21 cellular contexts compared by ENCODE assay signal in the genomic region with DNA sequence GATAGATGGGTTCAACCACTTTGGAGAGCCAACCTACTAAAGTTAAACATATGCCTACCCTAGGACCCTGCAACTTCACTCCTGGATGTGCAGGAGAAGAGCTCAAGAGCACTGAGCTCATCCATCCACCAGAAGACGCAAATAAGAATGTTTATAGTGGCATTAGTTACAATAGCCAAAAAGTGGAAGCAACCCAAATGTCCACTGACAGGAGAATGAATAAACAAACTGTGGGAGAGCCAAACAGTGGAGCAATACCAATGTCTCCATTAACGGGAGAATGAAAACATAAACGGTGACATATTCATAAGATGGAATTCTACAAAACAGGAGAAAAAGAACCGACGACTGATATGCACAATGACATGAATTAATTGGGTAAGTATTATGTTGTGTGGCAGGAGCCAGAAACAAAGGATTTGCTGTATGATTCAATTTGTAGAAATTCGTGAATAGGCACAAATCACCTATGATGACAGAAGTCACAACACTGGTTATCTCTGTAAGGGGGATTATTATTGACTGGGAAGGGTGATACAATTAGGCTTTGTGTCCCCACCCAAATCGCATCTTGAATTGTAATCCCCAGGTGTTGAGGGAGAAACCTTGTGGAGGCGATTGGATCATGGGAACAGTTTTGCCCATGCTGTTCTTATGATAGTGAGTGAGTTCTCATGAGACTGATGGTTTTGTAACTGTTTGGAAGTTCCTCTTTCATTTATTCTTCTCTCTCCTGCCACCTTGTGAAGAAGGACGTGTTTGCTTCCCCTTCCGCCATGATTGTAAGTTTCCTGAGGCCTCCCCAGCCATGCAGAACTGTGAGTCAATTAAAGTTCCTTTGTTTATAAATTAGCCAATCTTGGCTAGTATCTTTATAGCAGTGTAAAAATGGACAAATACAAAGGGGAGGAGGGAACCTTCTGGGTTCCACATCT. TPM values are rescaled to one million over a fixed set of nuclear protein-coding genes. Genes with fewer than 3 reads are reported as not detected.
DNase-seq lines count a peak whose midpoint lies in the region; ATAC-seq and TF ChIP-seq lines count a peak whose summit lies in the region.
"Had no signal": no experiment of that assay in that cellular context is flagged by ENCODE, and none has a peak within 500 bp of the region (broad histone marks: within the 10 kb centered on the region; RNA-seq: fewer than 3 reads in every experiment).

No MANE protein-coding gene starts in this region.

- H3K4me1 Mint-ChIP-seq in activated CD4-positive, alpha-beta T cell treated with anti-CD3 and anti-CD28 coated beads, Interleukin-2, amount 10 ng/mL, durations not matched to agents 7 days and 5 days = peaks cover 32% of the 10 kb centered on the region
- H3K4me1 Mint-ChIP-seq in activated CD4-positive, alpha-beta T cell treated with anti-CD3 and anti-CD28 coated beads, Interleukin-2, amount 10 ng/mL, durations not matched to agents 24 days and 14 days = peaks cover 32% of the 10 kb centered on the region
- peaks cover 18% of the 10 kb centered on the region for H3K4me1 Mint-ChIP-seq in type B pancreatic cell (ENCODE audit: unreplicated experiment)
- peaks cover 7% of the 10 kb centered on the region for H3K4me1 Mint-ChIP-seq in progenitor cell of endocrine pancreas (ENCODE audit: low read depth)

- no peaks in the 10 kb centered on the region for H3K27me3 Mint-ChIP-seq in activated CD4-positive, alpha-beta T cell treated with anti-CD3 and anti-CD28 coated beads, Interleukin-2, amount 10 ng/mL, durations not matched to agents 7 days and 5 days
- peaks cover 3% of the 10 kb centered on the region for H3K27me3 Mint-ChIP-seq in activated CD4-positive, alpha-beta T cell treated with anti-CD3 and anti-CD28 coated beads, Interleukin-2, amount 10 ng/mL, durations not matched to agents 24 days and 14 days
- H3K27me3 Mint-ChIP-seq in type B pancreatic cell = no peaks in the 10 kb centered on the region
- H3K27me3 Mint-ChIP-seq in progenitor cell of endocrine pancreas = peaks cover 10% of the 10 kb centered on the region
- H3K27me3 Mint-ChIP-seq: IgD-negative memory B cell had no signal

- DNase-seq in activated CD4-positive, alpha-beta T cell treated with anti-CD3 and anti-CD28 coated beads, Interleukin-2, amount 10 ng/mL, durations not matched to agents 7 days and 5 days = no peak
- DNase-seq in activated CD4-positive, alpha-beta T cell treated with anti-CD3 and anti-CD28 coated beads, Interleukin-2, amount 10 ng/mL, durations not matched to agents 24 days and 14 days = no peak
- DNase-seq in OCI-M1 (lab: John Stamatoyannopoulos, UW) (peak; percentile 64), fibroblast of the aortic adventitia (ENCODE audit: low read depth) (peak; percentile 18), type B pancreatic cell (ENCODE audit: extremely low spot score, unreplicated experiment) (no peak), GOT3 (lab: John Stamatoyannopoulos, UW) (no peak), progenitor cell of endocrine pancreas (ENCODE audit: low spot score, unreplicated experiment) (no peak)
- DNase-seq: ACHN; activated CD8-positive, alpha-beta memory T cell treated with anti-CD3 and anti-CD28 coated beads, Interleukin-2, amount 10 ng/mL, durations not matched to agents 7 days and 5 days; activated gamma-delta T cell treated with Interleukin-2 at 50 U/mL for 16 hours; COR-L47; islet precursor cell; mammary epithelial cell; NCI-H1694; NCI-H446 treated with DMSO at 0.1 percent for 48 hours; stimulated activated naive CD8-positive, alpha-beta T cell treated with anti-CD3 and anti-CD28 coated beads, Interleukin-15, Interleukin-2, amounts not matched to agents 100 U/mL and 50 U/mL, for 24 hours had no signal

- ATAC-seq in GM21390 (IDR thresholded peaks at IDR 0.05; ENCODE audit: unreplicated experiment) = no peak
- ATAC-seq: activated CD8-positive, alpha-beta memory T cell treated with anti-CD3 and anti-CD28 coated beads, Interleukin-2, amount 10 ng/mL, durations not matched to agents 7 days and 5 days; heart left ventricle; stimulated activated naive CD8-positive, alpha-beta T cell treated with anti-CD3 and anti-CD28 coated beads, Interleukin-15, Interleukin-2, amounts not matched to agents 100 U/mL and 50 U/mL, for 24 hours had no signal

- H3K4me3 Mint-ChIP-seq in activated CD4-positive, alpha-beta T cell treated with anti-CD3 and anti-CD28 coated beads, Interleukin-2, amount 10 ng/mL, durations not matched to agents 7 days and 5 days = no peak overlapping the region
- H3K4me3 Mint-ChIP-seq in activated CD4-positive, alpha-beta T cell treated with anti-CD3 and anti-CD28 coated beads, Interleukin-2, amount 10 ng/mL, durations not matched to agents 24 days and 14 days = no peak overlapping the region
- H3K4me3 Mint-ChIP-seq in type B pancreatic cell (no peak overlapping the region), progenitor cell of endocrine pancreas (ENCODE audit: low read depth) (no peak overlapping the region)
- H3K4me3 Mint-ChIP-seq: activated CD8-positive, alpha-beta memory T cell treated with anti-CD3 and anti-CD28 coated beads, Interleukin-2, amount 10 ng/mL, durations not matched to agents 7 days and 5 days; IgD-negative memory B cell; neural progenitor cell had no signal

- H3K36me3 Mint-ChIP-seq in activated CD4-positive, alpha-beta T cell treated with anti-CD3 and anti-CD28 coated beads, Interleukin-2, amount 10 ng/mL, durations not matched to agents 7 days and 5 days (ENCODE audit: low read depth) = peaks cover 5% of the 10 kb centered on the region
- peaks cover 1% of the 10 kb centered on the region for H3K36me3 Mint-ChIP-seq in activated CD4-positive, alpha-beta T cell treated with anti-CD3 and anti-CD28 coated beads, Interleukin-2, amount 10 ng/mL, durations not matched to agents 24 days and 14 days (ENCODE audit: low read depth)
- H3K36me3 Mint-ChIP-seq in type B pancreatic cell (no peaks in the 10 kb centered on the region), progenitor cell of endocrine pancreas (ENCODE audit: insufficient read depth) (no peaks in the 10 kb centered on the region)
- H3K36me3 Mint-ChIP-seq: IgD-negative memory B cell, neural progenitor cell had no signal

- peaks cover 10% of the 10 kb centered on the region for H3K9me3 Mint-ChIP-seq in activated CD4-positive, alpha-beta T cell treated with anti-CD3 and anti-CD28 coated beads, Interleukin-2, amount 10 ng/mL, durations not matched to agents 7 days and 5 days
- H3K9me3 Mint-ChIP-seq in activated CD4-positive, alpha-beta T cell treated with anti-CD3 and anti-CD28 coated beads, Interleukin-2, amount 10 ng/mL, durations not matched to agents 24 days and 14 days = peaks cover 4% of the 10 kb centered on the region
- H3K9me3 Mint-ChIP-seq in type B pancreatic cell (no peaks in the 10 kb centered on the region), progenitor cell of endocrine pancreas (ENCODE audit: low read depth) (no peaks in the 10 kb centered on the region)
- H3K9me3 Mint-ChIP-seq: neural progenitor cell had no signal

- TF ChIP-seq CTCF in fibroblast of the aortic adventitia (IDR thresholded peaks at IDR 0.05; ENCODE audit: insufficient read depth, low read length) = no peak
- TF ChIP-seq CTCF in type B pancreatic cell (conservative IDR thresholded peaks at IDR 0.05) = no peak
- TF ChIP-seq CTCF in progenitor cell of endocrine pancreas (IDR thresholded peaks at IDR 0.05; ENCODE audit: unreplicated experiment) = no peak

- intact Hi-C loops in activated CD4-positive, alpha-beta T cell treated with anti-CD3 and anti-CD28 coated beads, Interleukin-2, amount 10 ng/mL, durations not matched to agents 24 days and 14 days (cut with micrococcal nuclease) = no loop called here

- peak overlapping the region; percentile 72 for H3K27ac Mint-ChIP-seq in activated CD4-positive, alpha-beta T cell treated with anti-CD3 and anti-CD28 coated beads, Interleukin-2, amount 10 ng/mL, durations not matched to agents 7 days and 5 days
- H3K27ac Mint-ChIP-seq in activated CD4-positive, alpha-beta T cell treated with anti-CD3 and anti-CD28 coated beads, Interleukin-2, amount 10 ng/mL, durations not matched to agents 24 days and 14 days = no peak overlapping the region
- peak overlapping the region; percentile 38 for H3K27ac Mint-ChIP-seq in type B pancreatic cell
- H3K27ac Mint-ChIP-seq in progenitor cell of endocrine pancreas = no peak overlapping the region
- H3K27ac Mint-ChIP-seq: activated CD8-positive, alpha-beta memory T cell treated with anti-CD3 and anti-CD28 coated beads, Interleukin-2, amount 10 ng/mL, durations not matched to agents 7 days and 5 days; neural progenitor cell had no signal

- CTCF ChIA-PET in activated CD4-positive, alpha-beta T cell treated with anti-CD3 and anti-CD28 coated beads, Interleukin-2, amount 10 ng/mL, durations not matched to agents 7 days and 5 days (lab: Charles Lee) = interaction anchor here (0.7 kb wide), 1 partner anchor 318 kb away, joined by 3 read pairs; no protein-coding TSS in a partner anchor

- no peak overlapping the region for H3K4me3 ChIP-seq in fibroblast of the aortic adventitia (ENCODE audit: low read depth, low read length)
- H3K4me3 ChIP-seq: ascending aorta, heart left ventricle, neural progenitor cell had no signal

- POLR2A ChIA-PET in activated CD4-positive, alpha-beta T cell treated with anti-CD3 and anti-CD28 coated beads, Interleukin-2, amount 10 ng/mL, durations not matched to agents 7 days and 5 days (lab: Charles Lee) = no interaction called here

RNA-seq across cellular contexts. Expression of a gene that starts 57.9 kb away (rescaled TPM):
- total RNA-seq in activated CD4-positive, alpha-beta T cell treated with anti-CD3 and anti-CD28 coated beads, Interleukin-2, amount 10 ng/mL, durations not matched to agents 7 days and 5 days = 1 to 10 TPM; 2.6 to 3.1 TPM
- 6.8 and 6.9 TPM in 2 replicates for total RNA-seq in activated CD4-positive, alpha-beta T cell treated with anti-CD3 and anti-CD28 coated beads, Interleukin-2, amount 10 ng/mL, durations not matched to agents 24 days and 14 days
- total RNA-seq in fibroblast of the aortic adventitia (ENCODE audit: low replicate concordance) (0.09 and 4.7 TPM in 2 replicates), type B pancreatic cell (ENCODE audit: low replicate concordance) (12.4 and 31.1 TPM in 2 replicates), progenitor cell of endocrine pancreas (9.1 and 10.3 TPM in 2 replicates)

Comparison
In these comparisons a context has a peak if more than half of its experiments do, and no peak if none do; other contexts are left out.
1. H3K27ac Mint-ChIP-seq: peak in activated CD4-positive, alpha-beta T cell treated with anti-CD3 and anti-CD28 coated beads, Interleukin-2, amount 10 ng/mL, durations not matched to agents 7 days and 5 days (single experiment) and type B pancreatic cell (single experiment); none in activated CD4-positive, alpha-beta T cell treated with anti-CD3 and anti-CD28 coated beads, Interleukin-2, amount 10 ng/mL, durations not matched to agents 24 days and 14 days (single experiment) and progenitor cell of endocrine pancreas (single experiment).
2. DNase-seq: peak in OCI-M1 (single experiment) and fibroblast of the aortic adventitia (single experiment); none in activated CD4-positive, alpha-beta T cell treated with anti-CD3 and anti-CD28 coated beads, Interleukin-2, amount 10 ng/mL, durations not matched to agents 7 days and 5 days (single experiment), activated CD4-positive, alpha-beta T cell treated with anti-CD3 and anti-CD28 coated beads, Interleukin-2, amount 10 ng/mL, durations not matched to agents 24 days and 14 days (single experiment), type B pancreatic cell (single experiment), GOT3 (single experiment) and progenitor cell of endocrine pancreas (single experiment).